Comparison of ENCODE assay signal across 8 cellular contexts in the genomic region with DNA sequence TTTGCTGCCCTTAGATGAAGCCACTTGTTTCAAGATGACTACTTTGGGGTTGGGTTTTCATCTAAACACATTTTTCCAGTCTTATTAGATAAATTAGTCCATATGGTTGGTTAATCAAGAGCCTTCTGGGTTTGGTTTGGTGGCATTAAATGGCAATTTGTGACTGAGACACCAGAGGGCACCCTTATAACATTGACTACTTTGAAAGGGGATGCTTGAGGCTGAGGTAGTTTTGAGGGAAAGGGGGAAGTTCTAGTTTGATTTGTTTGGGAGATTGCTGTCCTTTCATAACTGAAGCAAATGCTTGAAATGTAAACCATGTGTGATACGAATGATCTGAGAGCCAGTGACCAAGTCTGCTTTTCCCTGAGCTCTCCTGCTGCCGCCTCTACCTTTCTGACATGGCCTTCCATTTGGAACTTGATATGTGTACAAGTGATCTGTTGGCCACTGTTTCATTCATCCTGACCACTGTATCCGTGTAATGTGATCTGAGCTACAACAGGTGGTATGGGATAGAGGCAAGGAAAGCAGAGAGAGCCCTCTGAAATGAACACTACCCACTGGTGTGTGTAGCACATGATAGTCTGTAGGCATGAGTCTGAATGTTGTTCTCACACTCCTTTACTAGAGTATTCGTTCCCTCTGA. TPM values are rescaled to one million over a fixed set of nuclear protein-coding genes. Genes with fewer than 3 reads are reported as not detected.
DNase-seq lines count a peak whose midpoint lies in the region; ATAC-seq, FAIRE-seq and TF ChIP-seq lines count a peak whose summit lies in the region.

No MANE protein-coding gene starts in this region.

- no peak overlapping the region for H2AFZ ChIP-seq in IMR-90 (replicated peaks; ENCODE audit: low read length, poor library complexity)
- no peak overlapping the region for H2AFZ ChIP-seq in PC-9

- BruUV-seq in IMR-90 (replicated peaks; lab: Mats Ljungman, UMichigan) (no TSS peak), PC-9 (replicated peaks; lab: Mats Ljungman, UMichigan) (no TSS peak)

- peak overlapping the region; percentile 42 for H2BK5ac ChIP-seq in IMR-90 (ENCODE audit: low read depth, low read length, poor library complexity, severe bottlenecking)

- H3K56ac ChIP-seq in IMR-90 (ENCODE audit: extremely low read depth, insufficient read depth, low read length): no peak overlapping the region

- H3K4me1 ChIP-seq in IMR-90 (ENCODE audit: control insufficient read depth, insufficient read depth, low read length) (peaks cover 34% of the 10 kb centered on the region), PC-9 (replicated peaks; ENCODE audit: insufficient read depth) (peaks cover 47% of the 10 kb centered on the region), suprapubic skin (peaks cover 44% of the 10 kb centered on the region)

- no peak for FAIRE-seq in bronchial epithelial cell (lab: Jason Lieb, UNC)

- H3K9me3 ChIP-seq in IMR-90 (ENCODE audit: control insufficient read depth, insufficient read depth, low read length) (no peaks in the 10 kb centered on the region), PC-9 (ENCODE audit: insufficient read depth, low read depth) (no peaks in the 10 kb centered on the region), suprapubic skin (no peaks in the 10 kb centered on the region), MG63 (no peaks in the 10 kb centered on the region)

- H3K4me3 ChIP-seq in IMR-90 (ENCODE audit: insufficient read depth, low read depth, low read length) (no peak overlapping the region), PC-9 (no peak overlapping the region), bronchial epithelial cell (ENCODE audit: low read depth, low read length) (no peak overlapping the region), suprapubic skin (no peak overlapping the region), MG63 (no peak overlapping the region)

- TF ChIP-seq POLR2A in IMR-90 (IDR thresholded peaks at IDR 0.05; ENCODE audit: low read depth, low read length) (peak; percentile 48; the same call in 1 of the 2 replicates), suprapubic skin (IDR thresholded peaks at IDR 0.05) (no peak)

- peaks cover 2 to 24% of the 10 kb centered on the region in 2 experiments; a peak in 2 of 4 replicates for H3K79me1 ChIP-seq in IMR-90 (ENCODE audit: low read depth in 1 of 2, low read length in 2 of 2)

- in situ Hi-C loops in IMR-90 (cut with MboI; ENCODE audit: low sequenced_read_pairs): loop anchor here (5.0 kb wide), 2 partner anchors 49 to 234 kb away; no protein-coding TSS in a partner anchor

- CTCF ChIA-PET in IMR-90 (lab: Yijun Ruan, JAX) (interaction anchor here (0.7 to 3.0 kb wide), 9 partner anchors 9 to 59 kb away, joined by 3 to 11 read pairs (median 4); no protein-coding TSS in a partner anchor), PC-9 (lab: Charles Lee) (interaction anchor here (0.6 to 1.8 kb wide), 4 partner anchors 14 to 230 kb away, joined by 3 to 11 read pairs (median 4); no protein-coding TSS in a partner anchor)

- no peaks in the 10 kb centered on the region for H3K79me2 ChIP-seq in PC-9 (ENCODE audit: low read depth)

- TF ChIP-seq EP300 in suprapubic skin (IDR thresholded peaks at IDR 0.05): no peak

- intact Hi-C loops in IMR-90 (cut with micrococcal nuclease) (loop anchor here (1.0 to 5.0 kb wide), 4 partner anchors 40 to 229 kb away; no protein-coding TSS in a partner anchor), PC-9 (cut with micrococcal nuclease; ENCODE audit: unreplicated experiment) (loop anchor here (1.0 to 5.0 kb wide), 4 partner anchors 14 to 229 kb away; no protein-coding TSS in a partner anchor)

- H3K27ac ChIP-seq in IMR-90 (ENCODE audit: insufficient read depth, low read length): no peak overlapping the region
- no peak overlapping the region for H3K27ac ChIP-seq in PC-9
- H3K27ac ChIP-seq in suprapubic skin: no peak overlapping the region

- H4K5ac ChIP-seq in IMR-90 (ENCODE audit: low read depth, low read length): no peak overlapping the region; the same call in 1 of the 2 replicates

- H2BK120ac ChIP-seq in IMR-90 (ENCODE audit: low read depth, low read length): peak overlapping the region; percentile 47

- peak overlapping the region in 1 of 2 experiments; percentile 50; a peak in 1 of 4 replicates for H4K8ac ChIP-seq in IMR-90 (ENCODE audit: low read depth in 2 of 2, low read length in 2 of 2)

- H3K4me2 ChIP-seq in IMR-90 (ENCODE audit: low read depth, low read length) (peak overlapping the region; percentile 45), PC-9 (no peak overlapping the region)

- peak overlapping the region; percentile 17; the same call in 1 of the 3 replicates for H2BK15ac ChIP-seq in IMR-90 (ENCODE audit: low read depth, low read length)

- H3K27me3 ChIP-seq in IMR-90 (ENCODE audit: control insufficient read depth, insufficient read depth, low read length) (no peaks in the 10 kb centered on the region), PC-9 (ENCODE audit: insufficient read depth, low read depth) (no peaks in the 10 kb centered on the region), bronchial epithelial cell (ENCODE audit: control insufficient read depth, insufficient read depth, low read length) (no peaks in the 10 kb centered on the region), suprapubic skin (no peaks in the 10 kb centered on the region), MG63 (no peaks in the 10 kb centered on the region)

- peak; percentile 28 for DNase-seq in DMS53 treated with DMSO at 0.1 percent for 48 hours (lab: John Stamatoyannopoulos, UW; ENCODE audit: unreplicated experiment)
- peak; percentile 82 for DNase-seq in IMR-90
- DNase-seq in PC-9: peak in 1 of 2 experiments; percentile 48
- peak; percentile 63 for DNase-seq in bronchial epithelial cell (ENCODE audit: low read depth)
- DNase-seq in kidney tubule cell (ENCODE audit: low spot score): peak; percentile 62
- peak in 1 of 2 donors; percentile 44 for DNase-seq in suprapubic skin (ENCODE audit: low spot score in 2 of 2)
- DNase-seq in MG63: no peak

- no peak overlapping the region for H3K9ac ChIP-seq in IMR-90 (ENCODE audit: low read depth, low read length)

- H3F3A ChIP-seq in PC-9 (ENCODE audit: insufficient read depth, low read depth): peaks cover 55% of the 10 kb centered on the region

- H3K14ac ChIP-seq in IMR-90 (replicated peaks; ENCODE audit: low read depth, low read length): peak overlapping the region; percentile 17; the same call in 1 of the 2 replicates

- TF ChIP-seq RAD21 in IMR-90 (IDR thresholded peaks at IDR 0.05; ENCODE audit: low read length): peak; percentile 93

- no peak overlapping the region for H2BK20ac ChIP-seq in IMR-90 (ENCODE audit: low read depth, low read length)

- H2AK5ac ChIP-seq in IMR-90 (ENCODE audit: low read depth, low read length): peak overlapping the region; percentile 73; the same call in 1 of the 2 replicates

- 0 out of 2 replicates have a peak overlapping the region, but pooled peaks have one; percentile 12 for H4K91ac ChIP-seq in IMR-90 (ENCODE audit: insufficient read depth, low read depth, low read length)

- ATAC-seq in IMR-90 (ENCODE audit: low read depth) (peak; percentile 58), HG03342 (IDR thresholded peaks at IDR 0.05; ENCODE audit: unreplicated experiment) (no peak)

- peaks cover 15% of the 10 kb centered on the region for H3K9me1 ChIP-seq in IMR-90 (ENCODE audit: insufficient read depth, low read length)

- peak overlapping the region; percentile 19; the same call in 1 of the 2 replicates for H3K18ac ChIP-seq in IMR-90 (ENCODE audit: low read depth, low read length)

- WGBS in IMR-90 (ENCODE audit: extremely low coverage in 2 of 2, insufficient read length in 1 of 2), 2 experiments: no CpG with 5 or more reads among the region's 4 CpGs
- WGBS in suprapubic skin: 36% methylated on average over 4 of the region's 4 CpGs

- POLR2A ChIA-PET in IMR-90 (lab: Charles Lee; ENCODE audit: unreplicated experiment): interaction anchor here (1.0 kb wide), 1 partner anchor 141 kb away, joined by 4 read pairs; no protein-coding TSS in a partner anchor
- POLR2A ChIA-PET in PC-9 (lab: Charles Lee; ENCODE audit: unreplicated experiment): interaction anchor here (0.6 kb wide), 1 partner anchor 168 kb away, joined by 6 read pairs; no protein-coding TSS in a partner anchor

- H3K36me3 ChIP-seq in IMR-90 (ENCODE audit: control insufficient read depth, insufficient read depth, low read length) (no peaks in the 10 kb centered on the region; the same call in 1 of the 2 replicates), PC-9 (ENCODE audit: low read depth) (no peaks in the 10 kb centered on the region), bronchial epithelial cell (ENCODE audit: control insufficient read depth, insufficient read depth, low read length) (no peaks in the 10 kb centered on the region), suprapubic skin (no peaks in the 10 kb centered on the region), MG63 (peaks cover 55% of the 10 kb centered on the region)

- no peaks in the 10 kb centered on the region for H3K9me2 ChIP-seq in PC-9 (ENCODE audit: insufficient read depth)

- dilution Hi-C loops in IMR-90 (cut with HindIII; ENCODE audit: low sequenced_read_pairs, unreplicated experiment): no loop called here

- H2AK9ac ChIP-seq in IMR-90 (replicated peaks; ENCODE audit: low read depth, low read length, poor library complexity): no peak overlapping the region

- H3K23ac ChIP-seq in IMR-90 (ENCODE audit: low read depth, low read length): peak overlapping the region; percentile 19; the same call in 1 of the 2 replicates

- TF ChIP-seq CTCF in IMR-90 (conservative IDR thresholded peaks at IDR 0.05; ENCODE audit: low read depth, low read length) (peak; percentile 83), PC-9 (conservative IDR thresholded peaks at IDR 0.05) (peak; percentile 83), bronchial epithelial cell (IDR thresholded peaks at IDR 0.05; ENCODE audit: insufficient read depth, low read length, severe bottlenecking) (peak; percentile 64), suprapubic skin (IDR thresholded peaks at IDR 0.05) (peak; percentile 62 to 84)

- H3K4ac ChIP-seq in IMR-90 (ENCODE audit: low read depth, low read length): peak overlapping the region; percentile 5; the same call in 1 of the 2 replicates

- H4K20me1 ChIP-seq in IMR-90 (ENCODE audit: insufficient read depth, low read length) (peaks cover 15% of the 10 kb centered on the region; the same call in 1 of the 2 replicates), PC-9 (ENCODE audit: insufficient read depth) (no peaks in the 10 kb centered on the region)

RNA-seq across cellular contexts. Expression of a gene that starts 5.8 kb away (rescaled TPM):
- 7.2 and 9.0 TPM in 2 replicates for total RNA-seq in IMR-90 (2012; rRNA removed)
- 12.7 and 13.6 TPM in 2 replicates for polyA plus RNA-seq in IMR-90 (2012; rRNA removed)
- polyA plus RNA-seq in IMR-90 (2012; cell fraction: cytosol; rRNA removed): 11.3 and 18.9 TPM in 2 replicates
- polyA plus RNA-seq in IMR-90 (2012; cell fraction: nucleus; rRNA removed; ENCODE audit: low replicate concordance): 11.5 and 14.7 TPM in 2 replicates
- 21.5 and 21.8 TPM in 2 replicates for total RNA-seq in PC-9 (2021)
- total RNA-seq in bronchial epithelial cell: 1.3 and 2.3 TPM in 2 replicates
- 10 to 100 TPM; 19.4 to 32.1 (median 28.3) TPM for total RNA-seq in suprapubic skin
- 8.9 and 11.2 TPM in 2 replicates for total RNA-seq in MG63 (2014; rRNA removed; shearing (Covaris generic); ENCODE audit: low replicate concordance)

RNA-seq across cellular contexts. Expression of a gene that starts 15.5 kb away (rescaled TPM):
- total RNA-seq in IMR-90 (2012; rRNA removed) (25.6 and 27.8 TPM in 2 replicates), PC-9 (2021) (37.8 and 44.9 TPM in 2 replicates), bronchial epithelial cell (3.4 and 4.6 TPM in 2 replicates), suprapubic skin (1 to 10 TPM; 2.7 to 5.3 (median 3.3) TPM)
- 13.8 and 15.3 TPM in 2 replicates for polyA plus RNA-seq in IMR-90 (2012; rRNA removed)
- polyA plus RNA-seq in IMR-90 (2012; cell fraction: cytosol; rRNA removed): 4.2 and 16.4 TPM in 2 replicates
- polyA plus RNA-seq in IMR-90 (2012; cell fraction: nucleus; rRNA removed; ENCODE audit: low replicate concordance): 3.9 and 9.1 TPM in 2 replicates
- total RNA-seq in MG63 (2014; rRNA removed; shearing (Covaris generic); ENCODE audit: low replicate concordance): 31.1 and 111 TPM in 2 replicates
